In genomic region chr11:34648036-34648435, GRCh38 we compare ENCODE assay signal across 1 cellular context.
A peak's percentile ranks its signal among the peaks of the same experiment; 100 is the strongest.
TF ChIP-seq lines count a peak whose summit lies in the region.

No MANE protein-coding gene starts in this region.

TF ChIP-seq in HCT116, 20 proteins besides CTCF, POLR2A, EP300 and RAD21:
- TF ChIP-seq EZH2 (IDR thresholded peaks at IDR 0.05): no peak
- peak; percentile 7; the same call in 1 of the 2 replicates for TF ChIP-seq SP1 (IDR thresholded peaks at IDR 0.05; ENCODE audit: low read depth)
